Comparison of ENCODE assay signal across 9 cellular contexts in genomic region chr1:240341365-240342250, GRCh38.
"Had no signal": no experiment of that assay in that cellular context is flagged by ENCODE, and none has a peak within 500 bp of the region (broad histone marks: within the 10 kb centered on the region; RNA-seq: fewer than 3 reads in every experiment).

No MANE protein-coding gene starts in this region.

- H3K4me1 ChIP-seq: heart left ventricle, left ventricle myocardium inferior, uterus had no signal

- H3K36me3 ChIP-seq: heart left ventricle, left ventricle myocardium inferior, ovary, uterus had no signal

- H3K4me3 ChIP-seq: heart left ventricle, left ventricle myocardium inferior, ovary, uterus had no signal

- H3K9me3 ChIP-seq: heart left ventricle, left ventricle myocardium inferior, ovary, uterus had no signal

- ATAC-seq: heart left ventricle had no signal

- DNase-seq: activated CD4-positive, alpha-beta memory T cell treated with anti-CD3 and anti-CD28 coated beads, Interleukin-2, amount 10 ng/mL, durations not matched to agents 7 days and 5 days; activated CD8-positive, alpha-beta memory T cell treated with anti-CD3 and anti-CD28 coated beads, Interleukin-2, amount 50 U/mL, for 4 hours; activated naive CD4-positive, alpha-beta T cell; foreskin melanocyte; heart left ventricle; left ventricle myocardium inferior; mesenchymal stem cell; ovary; uterus had no signal
